Comparison of ENCODE assay signal across 13 cellular contexts in the genomic region with DNA sequence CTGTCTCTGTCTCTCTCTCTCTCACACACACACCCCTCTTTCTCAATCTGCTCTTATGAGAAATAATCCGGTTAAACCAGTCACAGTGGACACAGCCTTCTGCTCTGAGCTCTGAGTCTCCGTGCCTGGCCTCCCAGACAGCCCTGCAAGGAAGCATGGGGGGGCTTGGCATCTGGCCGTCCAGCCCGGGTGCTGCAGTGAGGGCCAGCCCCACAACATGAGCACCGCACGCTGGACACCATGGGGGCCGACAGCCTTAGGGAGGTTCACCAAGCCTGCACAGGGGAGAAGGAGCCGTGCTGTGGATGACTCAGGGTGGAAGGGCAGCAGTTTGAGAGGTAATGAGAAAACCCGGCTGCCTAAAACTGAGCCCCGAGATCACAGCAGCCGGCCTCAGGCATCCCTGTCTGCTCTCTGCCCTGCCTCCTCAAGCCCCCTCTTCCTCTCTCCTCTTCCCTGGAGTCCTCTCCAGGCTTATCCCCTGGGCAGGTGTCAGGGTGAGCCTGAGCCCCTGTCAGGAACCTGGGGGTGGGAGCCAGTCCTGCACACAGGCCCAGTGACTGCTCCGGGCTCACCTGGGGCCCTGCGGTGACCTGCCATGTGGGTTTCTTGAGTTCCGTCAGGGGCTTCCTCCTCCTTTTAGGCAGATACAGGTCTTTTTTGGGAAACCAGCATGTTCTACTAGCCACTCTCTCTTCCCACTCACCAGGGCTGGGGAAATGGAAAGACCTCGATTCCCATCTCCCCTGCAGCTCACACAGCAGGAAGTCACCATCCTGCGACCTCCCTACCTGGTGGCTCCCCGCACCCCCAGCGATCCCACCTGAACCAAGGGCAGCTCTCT.
A peak's percentile ranks its signal among the peaks of the same experiment; 100 is the strongest.
DNase-seq lines count a peak whose midpoint lies in the region; ATAC-seq, FAIRE-seq and TF ChIP-seq lines count a peak whose summit lies in the region.
"Had no signal": no experiment of that assay in that cellular context is flagged by ENCODE, and none has a peak within 500 bp of the region (broad histone marks: within the 10 kb centered on the region; RNA-seq: fewer than 3 reads in every experiment).

No MANE protein-coding gene starts in this region.

- ATAC-seq in IMR-90 (ENCODE audit: low read depth) (peak; percentile 43), naive B cell (ENCODE audit: low read depth in 2 of 2) (no peak), HG03159 (IDR thresholded peaks at IDR 0.05; ENCODE audit: unreplicated experiment) (no peak), GM23338 (no peak), HG03196 (IDR thresholded peaks at IDR 0.05; ENCODE audit: unreplicated experiment) (no peak)

- TF ChIP-seq POLR2A in IMR-90 (IDR thresholded peaks at IDR 0.05; ENCODE audit: low read depth, low read length), result no peak

- no peak overlapping the region for H2AK5ac ChIP-seq in IMR-90 (ENCODE audit: low read depth, low read length)

- POLR2A ChIA-PET in IMR-90 (lab: Charles Lee; ENCODE audit: unreplicated experiment), result no interaction called here

- H3K4me3 Mint-ChIP-seq in naive B cell (peak overlapping the region in 4 of 8 donors; percentile 37 to 70 (median 54)), GM23338 (no peak overlapping the region)

- no peaks in the 10 kb centered on the region for H3K9me2 ChIP-seq in GM23338 (ENCODE audit: insufficient read depth)

- 0 out of 2 replicates have a peak overlapping the region, but pooled peaks have one; percentile 6 for H4K91ac ChIP-seq in IMR-90 (ENCODE audit: insufficient read depth, low read depth, low read length)

- H3K56ac ChIP-seq in IMR-90 (ENCODE audit: extremely low read depth, insufficient read depth, low read length), result no peak overlapping the region

- H3K27ac Mint-ChIP-seq in naive B cell, result peak overlapping the region in 5 of 6 donors; percentile 72 to 89 (median 76)
- no peak overlapping the region for H3K27ac Mint-ChIP-seq in GM23338

- 0 out of 2 replicates have a peak overlapping the region, but pooled peaks have one; percentile 12 for H3K23ac ChIP-seq in IMR-90 (ENCODE audit: low read depth, low read length)

- dilution Hi-C loops in IMR-90 (cut with HindIII; ENCODE audit: low sequenced_read_pairs, unreplicated experiment), result no loop called here

- in situ Hi-C loops in IMR-90 (cut with MboI; ENCODE audit: low sequenced_read_pairs), result no loop called here

- no peak overlapping the region for H3K9ac ChIP-seq in IMR-90 (ENCODE audit: low read depth, low read length)

- DNase-seq in AG08396 (ENCODE audit: low spot score) (peak; percentile 45), IMR-90 (no peak), bronchial epithelial cell (ENCODE audit: low read depth) (peak; percentile 72), naive B cell (no peak), T-helper 9 cell (no peak), GM23338 (ENCODE audit: low spot score) (no peak)
- DNase-seq: COR-L47, KBM-7, NCI-H2171 treated with DMSO at 0.1 percent for 48 hours, retina, SW 1271 had no signal

- peaks cover 9% of the 10 kb centered on the region for H3K9me1 ChIP-seq in IMR-90 (ENCODE audit: insufficient read depth, low read length)

- no peaks in the 10 kb centered on the region for H3K27me3 Mint-ChIP-seq in naive B cell
- peaks cover 10% of the 10 kb centered on the region for H3K27me3 Mint-ChIP-seq in GM23338 (ENCODE audit: insufficient read depth, low read depth, poor library complexity)

- no peaks in the 10 kb centered on the region for H3K9me3 ChIP-seq in IMR-90 (ENCODE audit: control insufficient read depth, insufficient read depth, low read length)

- no peak overlapping the region for H3K18ac ChIP-seq in IMR-90 (ENCODE audit: low read depth, low read length)

- no peak overlapping the region for H3K4me2 ChIP-seq in IMR-90 (ENCODE audit: low read depth, low read length)
- no peak overlapping the region for H3K4me2 ChIP-seq in GM23338

- H3K79me1 ChIP-seq in IMR-90 (ENCODE audit: low read depth in 1 of 2, low read length in 2 of 2), result no peaks in the 10 kb centered on the region

- H3K36me3 ChIP-seq in IMR-90 (ENCODE audit: control insufficient read depth, insufficient read depth, low read length) (peaks cover 7% of the 10 kb centered on the region), bronchial epithelial cell (ENCODE audit: control insufficient read depth, insufficient read depth, low read length) (peaks cover 5% of the 10 kb centered on the region), GM23338 (ENCODE audit: insufficient read depth) (no peaks in the 10 kb centered on the region)

- H3K14ac ChIP-seq in IMR-90 (replicated peaks; ENCODE audit: low read depth, low read length), result no peak overlapping the region

- H4K20me1 ChIP-seq in IMR-90 (ENCODE audit: insufficient read depth, low read length) (no peaks in the 10 kb centered on the region), GM23338 (replicated peaks; ENCODE audit: insufficient read depth) (no peaks in the 10 kb centered on the region)

- no peak overlapping the region for H2BK5ac ChIP-seq in IMR-90 (ENCODE audit: low read depth, low read length, poor library complexity, severe bottlenecking)

- no peak overlapping the region; the same call in 2 of the 3 replicates for H2BK15ac ChIP-seq in IMR-90 (ENCODE audit: low read depth, low read length)

- H3K27me3 ChIP-seq in IMR-90 (ENCODE audit: control insufficient read depth, insufficient read depth, low read length) (no peaks in the 10 kb centered on the region), bronchial epithelial cell (ENCODE audit: control insufficient read depth, insufficient read depth, low read length) (no peaks in the 10 kb centered on the region), GM23338 (ENCODE audit: insufficient read depth) (no peaks in the 10 kb centered on the region)

- BruUV-seq in IMR-90 (replicated peaks; lab: Mats Ljungman, UMichigan), result no TSS peak

- no peak for TF ChIP-seq RAD21 in IMR-90 (IDR thresholded peaks at IDR 0.05; ENCODE audit: low read length)

- H2BK120ac ChIP-seq in IMR-90 (ENCODE audit: low read depth, low read length), result no peak overlapping the region

- H4K8ac ChIP-seq in IMR-90 (ENCODE audit: low read depth in 2 of 2, low read length in 2 of 2), result peak overlapping the region in 1 of 2 experiments; percentile 12; a peak in 1 of 4 replicates

- no peak overlapping the region for H3K27ac ChIP-seq in IMR-90 (ENCODE audit: insufficient read depth, low read length)
- no peak overlapping the region for H3K27ac ChIP-seq in GM23338 (ENCODE audit: low read depth)

- peak overlapping the region; percentile 33 for H2AK9ac ChIP-seq in IMR-90 (replicated peaks; ENCODE audit: low read depth, low read length, poor library complexity)

- no peaks in the 10 kb centered on the region for H3F3A ChIP-seq in GM23338 (replicated peaks; ENCODE audit: low read depth)

- H3K4me3 ChIP-seq in IMR-90 (ENCODE audit: insufficient read depth, low read depth, low read length) (no peak overlapping the region), bronchial epithelial cell (ENCODE audit: low read depth, low read length) (no peak overlapping the region), GM23338 (no peak overlapping the region)

- H3K36me3 Mint-ChIP-seq in naive B cell (peaks cover 0 to 8% of the 10 kb centered on the region in 2 donors), GM23338 (ENCODE audit: low read depth) (no peaks in the 10 kb centered on the region; the same call in 2 of the 3 replicates)

- H2AFZ ChIP-seq in IMR-90 (replicated peaks; ENCODE audit: low read length, poor library complexity) (peak overlapping the region; percentile 63), GM23338 (no peak overlapping the region)

- H3K9me3 Mint-ChIP-seq in naive B cell, result no peaks in the 10 kb centered on the region
- no peaks in the 10 kb centered on the region; the same call in 2 of the 3 replicates for H3K9me3 Mint-ChIP-seq in GM23338

- peaks cover 22% of the 10 kb centered on the region for H3K4me1 ChIP-seq in IMR-90 (ENCODE audit: control insufficient read depth, insufficient read depth, low read length)
- H3K4me1 ChIP-seq in GM23338 (ENCODE audit: insufficient read depth), result peaks cover 4% of the 10 kb centered on the region; the same call in 1 of the 2 replicates

- TF ChIP-seq CTCF in IMR-90 (conservative IDR thresholded peaks at IDR 0.05; ENCODE audit: low read depth, low read length) (no peak), bronchial epithelial cell (IDR thresholded peaks at IDR 0.05; ENCODE audit: insufficient read depth, low read length, severe bottlenecking) (no peak), GM23338 (conservative IDR thresholded peaks at IDR 0.05; ENCODE audit: low read depth in 2 of 2) (no peak)

- H4K5ac ChIP-seq in IMR-90 (ENCODE audit: low read depth, low read length), result no peak overlapping the region

- H3K4me1 Mint-ChIP-seq in naive B cell, result peaks cover 50 to 70% (median 51%) of the 10 kb centered on the region in 3 donors
- peaks cover 23% of the 10 kb centered on the region for H3K4me1 Mint-ChIP-seq in GM23338

- WGBS in IMR-90 (ENCODE audit: extremely low coverage in 2 of 2, insufficient read length in 1 of 2), 2 experiments, result 80% methylated on average over 2 of the region's 18 CpGs; no CpG with 5 or more reads in 1 of the 2 experiments

- H2BK20ac ChIP-seq in IMR-90 (ENCODE audit: low read depth, low read length), result no peak overlapping the region

- H3K4ac ChIP-seq in IMR-90 (ENCODE audit: low read depth, low read length), result 0 out of 2 replicates have a peak overlapping the region, but pooled peaks have one; percentile 1

- no peaks in the 10 kb centered on the region for H3K79me2 ChIP-seq in GM23338 (replicated peaks; ENCODE audit: insufficient read depth)

- CTCF ChIA-PET in IMR-90 (lab: Yijun Ruan, JAX), result no interaction called here

- no peak for FAIRE-seq in bronchial epithelial cell (lab: Jason Lieb, UNC)

- intact Hi-C loops in IMR-90 (cut with micrococcal nuclease), result no loop called here

TF ChIP-seq in IMR-90, 13 proteins besides CTCF, POLR2A, EP300 and RAD21 (continues in another document):
- no peak for TF ChIP-seq MAFK (IDR thresholded peaks at IDR 0.05; ENCODE audit: low read depth, low read length)
- TF ChIP-seq, protein P1, sequence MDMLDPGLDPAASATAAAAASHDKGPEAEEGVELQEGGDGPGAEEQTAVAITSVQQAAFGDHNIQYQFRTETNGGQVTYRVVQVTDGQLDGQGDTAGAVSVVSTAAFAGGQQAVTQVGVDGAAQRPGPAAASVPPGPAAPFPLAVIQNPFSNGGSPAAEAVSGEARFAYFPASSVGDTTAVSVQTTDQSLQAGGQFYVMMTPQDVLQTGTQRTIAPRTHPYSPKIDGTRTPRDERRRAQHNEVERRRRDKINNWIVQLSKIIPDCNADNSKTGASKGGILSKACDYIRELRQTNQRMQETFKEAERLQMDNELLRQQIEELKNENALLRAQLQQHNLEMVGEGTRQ (IDR thresholded peaks at IDR 0.05; ENCODE audit: low read depth, low read length), result no peak

TF ChIP-seq in GM23338, 12 proteins besides CTCF, POLR2A, EP300 and RAD21 (continues in another document):
- TF ChIP-seq CREB1 (CRISPR knock-in tag; IDR thresholded peaks at IDR 0.05; ENCODE audit: low read depth) (no peak), EZH2phosphoT487 (IDR thresholded peaks at IDR 0.05; ENCODE audit: unreplicated experiment) (no peak), JUNB (IDR thresholded peaks at IDR 0.05; ENCODE audit: unreplicated experiment) (no peak), POLR2AphosphoS5 (IDR thresholded peaks at IDR 0.05; ENCODE audit: low read depth) (no peak), ZNF114 (CRISPR knock-in tag; IDR thresholded peaks at IDR 0.05) (no peak)

Comparison
In these comparisons a context has a peak if more than half of its experiments do, and no peak if none do; other contexts are left out.
1. DNase-seq: peak in AG08396 (single experiment) and bronchial epithelial cell (single experiment); none in IMR-90 (single experiment), naive B cell (single experiment), T-helper 9 cell (single experiment) and GM23338 (single experiment).